Comparison of ENCODE assay signal across 22 cellular contexts in genomic region chr5:110588241-110588962, GRCh38.
"Had no signal": no experiment of that assay in that cellular context is flagged by ENCODE, and none has a peak within 500 bp of the region (broad histone marks: within the 10 kb centered on the region; RNA-seq: fewer than 3 reads in every experiment).

No MANE protein-coding gene starts in this region.

- H3K9me3 ChIP-seq: gastrocnemius medialis, heart right ventricle, left lung, sigmoid colon, stomach, thoracic aorta, transverse colon had no signal

- H3K4me3 ChIP-seq: dorsolateral prefrontal cortex, gastrocnemius medialis, heart right ventricle, left lung, lung, sigmoid colon, skin epidermis, stomach, thoracic aorta, transverse colon had no signal

- H3K79me2 ChIP-seq: parathyroid adenoma had no signal

- ATAC-seq: gastrocnemius medialis; heart right ventricle; left lung; natural killer cell treated with Interleukin-12 subunit alpha and Interleukin-12 subunit beta and Interleukin-15 and Interleukin-18, amount 100 ng/mL, for 72 hours had no signal

- H3K4me1 ChIP-seq: gastrocnemius medialis, heart right ventricle, left lung, parathyroid adenoma, sigmoid colon, stomach, transverse colon had no signal

- H3K36me3 Mint-ChIP-seq: natural killer cell treated with Interleukin-12 subunit alpha and Interleukin-12 subunit beta and Interleukin-15 and Interleukin-18, amount 100 ng/mL, for 72 hours had no signal

- DNase-seq: cortex of kidney; dorsolateral prefrontal cortex; effector CD8-positive, alpha-beta T cell; gastrocnemius medialis; heart right ventricle; hypothalamus; islet precursor cell; left lung; mesenchymal stem cell; midbrain; occipital lobe; sigmoid colon; stimulated activated CD4-positive, alpha-beta T cell treated with anti-CD3 and anti-CD28 coated beads, Interleukin-2, amount 100 ng/mL, for 24 hours; stimulated activated naive CD4-positive, alpha-beta T cell; stomach; substantia nigra; transverse colon had no signal

- H3K9ac ChIP-seq: parathyroid adenoma had no signal

- H3K27me3 ChIP-seq: dorsolateral prefrontal cortex, gastrocnemius medialis, heart right ventricle, left lung, sigmoid colon, stomach, transverse colon had no signal

- H3K27ac Mint-ChIP-seq: natural killer cell treated with Interleukin-12 subunit alpha and Interleukin-12 subunit beta and Interleukin-15 and Interleukin-18, amount 100 ng/mL, for 72 hours had no signal

- H3K27ac ChIP-seq: dorsolateral prefrontal cortex, gastrocnemius medialis, heart right ventricle, left lung, parathyroid adenoma, sigmoid colon, skin epidermis, stomach, thoracic aorta, transverse colon had no signal

- H3K36me3 ChIP-seq: gastrocnemius medialis, heart right ventricle, left lung, sigmoid colon, stomach, thoracic aorta, transverse colon had no signal

- H3K27me3 Mint-ChIP-seq: natural killer cell treated with Interleukin-12 subunit alpha and Interleukin-12 subunit beta and Interleukin-15 and Interleukin-18, amount 100 ng/mL, for 72 hours had no signal

- H2AFZ ChIP-seq: parathyroid adenoma had no signal

- H3K9me3 Mint-ChIP-seq: natural killer cell treated with Interleukin-12 subunit alpha and Interleukin-12 subunit beta and Interleukin-15 and Interleukin-18, amount 100 ng/mL, for 72 hours had no signal

- H3K4me3 Mint-ChIP-seq: natural killer cell treated with Interleukin-12 subunit alpha and Interleukin-12 subunit beta and Interleukin-15 and Interleukin-18, amount 100 ng/mL, for 72 hours had no signal
